Comparison of ENCODE assay signal across 11 cellular contexts in genomic region chr13:31207630-31208549, GRCh38. TPM values are rescaled to one million over a fixed set of nuclear protein-coding genes. Genes with fewer than 3 reads are reported as not detected.
DNase-seq lines count a peak whose midpoint lies in the region; ATAC-seq and TF ChIP-seq lines count a peak whose summit lies in the region.
"Had no signal": no experiment of that assay in that cellular context is flagged by ENCODE, and none has a peak within 500 bp of the region (broad histone marks: within the 10 kb centered on the region; RNA-seq: fewer than 3 reads in every experiment).

No MANE protein-coding gene starts in this region.

- no peak overlapping the region for H3K27ac Mint-ChIP-seq in activated CD8-positive, alpha-beta memory T cell treated with anti-CD3 and anti-CD28 coated beads, Interleukin-2, amount 10 ng/mL, durations not matched to agents 7 days and 5 days

- no peak overlapping the region for H3K4me3 ChIP-seq in right lobe of liver
- H3K4me3 ChIP-seq: PC-9 had no signal

- CTCF ChIA-PET in HEK293T (lab: Yijun Ruan, JAX): no interaction called here
- CTCF ChIA-PET in activated CD8-positive, alpha-beta memory T cell treated with anti-CD3 and anti-CD28 coated beads, Interleukin-2, amount 10 ng/mL, durations not matched to agents 7 days and 5 days (lab: Charles Lee): no interaction called here

- no peaks in the 10 kb centered on the region for H3K4me1 ChIP-seq in right lobe of liver

- H3K4me3 Mint-ChIP-seq in activated CD8-positive, alpha-beta memory T cell treated with anti-CD3 and anti-CD28 coated beads, Interleukin-2, amount 10 ng/mL, durations not matched to agents 7 days and 5 days: no peak overlapping the region

- intact Hi-C loops in right lobe of liver (cut with DNase I): no loop called here

- peaks cover 20% of the 10 kb centered on the region for H3K4me1 Mint-ChIP-seq in activated CD8-positive, alpha-beta memory T cell treated with anti-CD3 and anti-CD28 coated beads, Interleukin-2, amount 10 ng/mL, durations not matched to agents 7 days and 5 days

- ATAC-seq in right lobe of liver: peak in 3 of 4 donors; percentile 28 to 52 (median 33)
- ATAC-seq in activated CD8-positive, alpha-beta memory T cell treated with anti-CD3 and anti-CD28 coated beads, Interleukin-2, amount 10 ng/mL, durations not matched to agents 7 days and 5 days: no peak

- no peaks in the 10 kb centered on the region for H3K9me3 ChIP-seq in right lobe of liver

- DNase-seq in AG08395 (ENCODE audit: low spot score) (peak; percentile 52), NCI-H1105 (lab: John Stamatoyannopoulos, UW) (peak; percentile 44), dedifferentiated amniotic fluid mesenchymal stem cell (ENCODE audit: extremely low spot score) (peak; percentile 24), right lobe of liver (no peak), SW480 (ENCODE audit: low spot score) (no peak), HEK293T (ENCODE audit: extremely low spot score) (no peak), COLO668 (lab: John Stamatoyannopoulos, UW; ENCODE audit: unreplicated experiment) (no peak)
- DNase-seq in activated CD8-positive, alpha-beta memory T cell treated with anti-CD3 and anti-CD28 coated beads, Interleukin-2, amount 10 ng/mL, durations not matched to agents 7 days and 5 days: no peak
- DNase-seq: activated CD4-positive, alpha-beta T cell treated with anti-CD3 and anti-CD28 coated beads for 48 hours; CD4-positive, alpha-beta memory T cell; PC-9 had no signal

- no peak for TF ChIP-seq POLR2A in right lobe of liver (IDR thresholded peaks at IDR 0.05)

- TF ChIP-seq CTCF in right lobe of liver (IDR thresholded peaks at IDR 0.05): no peak

- H3K36me3 ChIP-seq in right lobe of liver: no peaks in the 10 kb centered on the region

- no peaks in the 10 kb centered on the region for H3K9me3 Mint-ChIP-seq in activated CD8-positive, alpha-beta memory T cell treated with anti-CD3 and anti-CD28 coated beads, Interleukin-2, amount 10 ng/mL, durations not matched to agents 7 days and 5 days (ENCODE audit: low read depth)
- H3K9me3 Mint-ChIP-seq: CD4-positive, alpha-beta memory T cell had no signal

- no peaks in the 10 kb centered on the region for H3K27me3 Mint-ChIP-seq in activated CD8-positive, alpha-beta memory T cell treated with anti-CD3 and anti-CD28 coated beads, Interleukin-2, amount 10 ng/mL, durations not matched to agents 7 days and 5 days
- H3K27me3 Mint-ChIP-seq: CD4-positive, alpha-beta memory T cell had no signal

- H3K27me3 ChIP-seq in right lobe of liver: no peaks in the 10 kb centered on the region

- H3K36me3 Mint-ChIP-seq in activated CD8-positive, alpha-beta memory T cell treated with anti-CD3 and anti-CD28 coated beads, Interleukin-2, amount 10 ng/mL, durations not matched to agents 7 days and 5 days: no peaks in the 10 kb centered on the region
- H3K36me3 Mint-ChIP-seq: CD4-positive, alpha-beta memory T cell had no signal

- 57% methylated on average over 12 of the region's 15 CpGs for WGBS in right lobe of liver (ENCODE audit: insufficient coverage, low coverage, low lambda C conversion rate, missing lambda C conversion rate)

- H3K27ac ChIP-seq in right lobe of liver: no peak overlapping the region
- H3K27ac ChIP-seq: PC-9 had no signal

- POLR2A ChIA-PET in HEK293T (lab: Yijun Ruan, JAX): no interaction called here

TF ChIP-seq in HEK293T, 16 proteins besides CTCF, POLR2A, EP300 and RAD21:
- TF ChIP-seq L3MBTL2 (conservative IDR thresholded peaks at IDR 0.05) (no peak), BHLHE40 (IDR thresholded peaks at IDR 0.05; ENCODE audit: borderline replicate concordance) (no peak), FOXK2 (IDR thresholded peaks at IDR 0.05) (no peak), CTBP1 (IDR thresholded peaks at IDR 0.05; ENCODE audit: borderline replicate concordance) (no peak), HDGF (IDR thresholded peaks at IDR 0.05; ENCODE audit: borderline replicate concordance) (no peak)
TF ChIP-seq in HEK293T: peak in this region for 0.

RNA-seq across cellular contexts. Expression of gene B3GLCT, which starts 8.1 kb away (rescaled TPM):
- total RNA-seq in right lobe of liver: 1 to 10 TPM; 2.7 to 3.6 (median 3.0) TPM
- total RNA-seq in activated CD8-positive, alpha-beta memory T cell treated with anti-CD3 and anti-CD28 coated beads, Interleukin-2, amount 10 ng/mL, durations not matched to agents 7 days and 5 days: 1 to 10 TPM; 4.2 to 4.9 TPM

RNA-seq across cellular contexts. Expression of gene HSPH1, which starts 46.2 kb away (rescaled TPM):
- total RNA-seq in right lobe of liver: 10 to 100 TPM; 19.6 to 60.8 (median 31.0) TPM
- 100 to 1,000 TPM; 141 to 202 TPM for total RNA-seq in activated CD8-positive, alpha-beta memory T cell treated with anti-CD3 and anti-CD28 coated beads, Interleukin-2, amount 10 ng/mL, durations not matched to agents 7 days and 5 days

Comparison
In these comparisons a context has a peak if more than half of its experiments do, and no peak if none do; other contexts are left out.
1. DNase-seq: peak in AG08395 (single experiment), NCI-H1105 (single experiment) and dedifferentiated amniotic fluid mesenchymal stem cell (single experiment); none in right lobe of liver (0 of 3), SW480 (single experiment), HEK293T (single experiment), COLO668 (single experiment) and activated CD8-positive, alpha-beta memory T cell treated with anti-CD3 and anti-CD28 coated beads, Interleukin-2, amount 10 ng/mL, durations not matched to agents 7 days and 5 days (single experiment).